ENCODE assay signal across 1 cellular context in the genomic region with DNA sequence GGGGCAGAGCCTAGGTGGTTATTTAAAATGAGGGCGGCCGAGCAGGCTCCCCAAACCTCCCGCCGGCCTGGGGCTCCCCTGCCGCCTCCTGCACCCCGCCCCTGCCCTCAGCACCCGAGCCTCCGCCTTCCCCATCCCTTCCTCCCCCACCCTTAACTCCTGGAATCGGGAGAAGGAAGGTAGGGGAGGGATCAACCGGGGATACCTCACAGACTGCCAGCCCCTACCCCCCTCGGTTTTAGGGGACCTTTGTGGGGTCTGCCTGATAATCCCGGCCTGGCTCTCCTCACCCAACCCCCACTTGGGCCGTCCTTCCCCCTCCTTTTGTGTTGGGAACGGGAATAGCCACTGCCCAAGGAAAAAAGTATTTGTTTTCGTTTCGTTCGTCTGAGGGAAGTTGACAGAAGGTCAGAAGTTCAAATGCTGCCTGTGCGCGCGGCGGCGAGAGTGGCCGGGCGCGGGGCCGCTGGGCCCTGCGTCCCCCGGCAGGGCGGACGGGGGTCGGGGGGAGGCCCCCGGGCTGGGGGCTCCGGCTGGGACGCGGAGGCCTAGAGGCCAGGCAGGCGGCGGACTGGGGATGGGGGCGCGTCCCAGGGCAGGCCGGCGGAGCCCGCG.
TF ChIP-seq lines count a peak whose summit lies in the region.

No MANE protein-coding gene starts in this region.

TF ChIP-seq in H1, 55 proteins besides CTCF, POLR2A, EP300 and RAD21:
- TF ChIP-seq SUZ12 (IDR thresholded peaks at IDR 0.05; ENCODE audit: low read length) (no peak), TEAD4 (IDR thresholded peaks at IDR 0.05; ENCODE audit: low read depth, low read length) (no peak), RNF2 (IDR thresholded peaks at IDR 0.05; ENCODE audit: borderline replicate concordance, low read depth, low read length, missing control alignments, poor library complexity, severe bottlenecking) (peak; percentile 59), SP2 (IDR thresholded peaks at IDR 0.05; ENCODE audit: low read length) (no peak), KDM4A (IDR thresholded peaks at IDR 0.05; ENCODE audit: low read depth, low read length, severe bottlenecking) (peak; percentile 9), ASH2L (IDR thresholded peaks at IDR 0.05; ENCODE audit: low read length) (no peak), MAFK (IDR thresholded peaks at IDR 0.05; ENCODE audit: low read depth, low read length) (no peak), KDM1A (IDR thresholded peaks at IDR 0.05; ENCODE audit: borderline replicate concordance, low read length) (0 out of 2 replicates have a peak, but pooled peaks have one; percentile 14), EZH2 (IDR thresholded peaks at IDR 0.05; ENCODE audit: low read depth, low read length, severe bottlenecking) (peak; percentile 8), YY1 (IDR thresholded peaks at IDR 0.05; ENCODE audit: low read depth, low read length) (no peak), POU5F1 (IDR thresholded peaks at IDR 0.05; ENCODE audit: low read depth, low read length) (no peak), SRF (IDR thresholded peaks at IDR 0.05; ENCODE audit: low read depth, low read length) (no peak)
- TF ChIP-seq, protein P1, sequence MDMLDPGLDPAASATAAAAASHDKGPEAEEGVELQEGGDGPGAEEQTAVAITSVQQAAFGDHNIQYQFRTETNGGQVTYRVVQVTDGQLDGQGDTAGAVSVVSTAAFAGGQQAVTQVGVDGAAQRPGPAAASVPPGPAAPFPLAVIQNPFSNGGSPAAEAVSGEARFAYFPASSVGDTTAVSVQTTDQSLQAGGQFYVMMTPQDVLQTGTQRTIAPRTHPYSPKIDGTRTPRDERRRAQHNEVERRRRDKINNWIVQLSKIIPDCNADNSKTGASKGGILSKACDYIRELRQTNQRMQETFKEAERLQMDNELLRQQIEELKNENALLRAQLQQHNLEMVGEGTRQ (IDR thresholded peaks at IDR 0.05; ENCODE audit: low read length) = no peak
- TF ChIP-seq, protein P2, sequence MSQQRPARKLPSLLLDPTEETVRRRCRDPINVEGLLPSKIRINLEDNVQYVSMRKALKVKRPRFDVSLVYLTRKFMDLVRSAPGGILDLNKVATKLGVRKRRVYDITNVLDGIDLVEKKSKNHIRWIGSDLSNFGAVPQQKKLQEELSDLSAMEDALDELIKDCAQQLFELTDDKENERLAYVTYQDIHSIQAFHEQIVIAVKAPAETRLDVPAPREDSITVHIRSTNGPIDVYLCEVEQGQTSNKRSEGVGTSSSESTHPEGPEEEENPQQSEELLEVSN (IDR thresholded peaks at IDR 0.05) = no peak
- TF ChIP-seq, protein P3, sequence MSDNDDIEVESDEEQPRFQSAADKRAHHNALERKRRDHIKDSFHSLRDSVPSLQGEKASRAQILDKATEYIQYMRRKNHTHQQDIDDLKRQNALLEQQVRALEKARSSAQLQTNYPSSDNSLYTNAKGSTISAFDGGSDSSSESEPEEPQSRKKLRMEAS (IDR thresholded peaks at IDR 0.05) = no peak
